8 cellular contexts compared by ENCODE assay signal in the genomic region with DNA sequence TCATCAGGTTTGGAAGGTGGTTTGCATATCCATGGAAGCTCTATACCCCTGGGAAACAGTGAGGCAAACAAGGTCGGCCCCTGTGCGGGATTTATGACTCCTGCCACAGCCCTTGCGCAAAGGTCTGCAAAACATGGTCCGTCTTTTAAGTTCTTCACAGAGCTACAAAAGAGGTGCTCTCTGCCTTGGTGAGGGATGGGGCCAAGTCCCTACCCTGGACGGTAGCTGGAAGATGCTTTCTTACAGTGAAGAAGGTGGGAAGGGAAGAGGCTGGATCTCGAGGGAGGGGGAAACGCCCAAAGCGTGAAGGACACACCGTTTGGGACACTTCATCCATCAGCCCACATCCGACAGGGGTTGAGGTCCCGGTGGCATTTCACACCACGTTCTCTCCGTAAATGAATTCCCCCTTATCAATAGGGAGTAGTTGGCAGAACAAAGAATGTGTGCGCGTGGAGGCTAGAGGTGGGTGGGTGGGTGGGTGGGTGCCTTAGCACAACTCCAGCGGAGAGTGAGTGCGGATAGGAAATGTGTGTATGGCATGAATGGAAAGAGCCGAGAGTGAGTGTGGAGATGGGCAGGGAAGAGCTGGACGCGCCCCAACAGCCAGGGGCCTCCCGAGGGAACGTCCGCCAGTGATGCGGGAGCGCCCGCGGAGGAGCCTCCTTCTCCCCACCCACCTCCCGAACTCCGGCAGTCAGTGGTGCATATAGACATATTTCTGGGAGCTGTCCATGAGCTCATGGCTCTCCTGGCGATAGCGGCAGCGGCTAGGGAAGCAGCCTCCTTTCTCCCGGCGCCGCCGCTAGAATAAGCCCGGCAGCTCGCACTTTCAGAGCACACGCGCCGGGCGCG.
A peak's percentile ranks its signal among the peaks of the same experiment; 100 is the strongest.
DNase-seq lines count a peak whose midpoint lies in the region; ATAC-seq lines count a peak whose summit lies in the region.

No MANE protein-coding gene starts in this region.

- peaks cover 61% of the 10 kb centered on the region for H3K27me3 Mint-ChIP-seq in dendritic cell treated with granulocyte-macrophage colony-stimulating factor and Interleukin-4, amounts not matched to agents 40 ng/mL and 50 ng/mL, for 4 days
- H3K27me3 Mint-ChIP-seq in stimulated activated naive CD8-positive, alpha-beta T cell treated with anti-CD3 and anti-CD28 coated beads, Interleukin-15, Interleukin-2, amounts not matched to agents 100 ng/mL and 50 ng/mL, for 24 hours = peaks cover 59% of the 10 kb centered on the region

- intact Hi-C loops in dendritic cell treated with granulocyte-macrophage colony-stimulating factor and Interleukin-4, amounts not matched to agents 40 ng/mL and 50 ng/mL, for 4 days (cut with micrococcal nuclease) = no loop called here

- no peak overlapping the region for H3K27ac Mint-ChIP-seq in dendritic cell treated with granulocyte-macrophage colony-stimulating factor and Interleukin-4, amounts not matched to agents 40 ng/mL and 50 ng/mL, for 4 days
- no peak overlapping the region for H3K27ac Mint-ChIP-seq in stimulated activated naive CD8-positive, alpha-beta T cell treated with anti-CD3 and anti-CD28 coated beads, Interleukin-15, Interleukin-2, amounts not matched to agents 100 ng/mL and 50 ng/mL, for 24 hours

- H3K27ac ChIP-seq in SJCRH30 = no peak overlapping the region

- peaks cover 14% of the 10 kb centered on the region for H3K4me1 Mint-ChIP-seq in dendritic cell treated with granulocyte-macrophage colony-stimulating factor and Interleukin-4, amounts not matched to agents 40 ng/mL and 50 ng/mL, for 4 days (ENCODE audit: low read depth)
- peaks cover 19% of the 10 kb centered on the region for H3K4me1 Mint-ChIP-seq in stimulated activated naive CD8-positive, alpha-beta T cell treated with anti-CD3 and anti-CD28 coated beads, Interleukin-15, Interleukin-2, amounts not matched to agents 100 ng/mL and 50 ng/mL, for 24 hours (ENCODE audit: low read depth)

- ATAC-seq in HG02642 (IDR thresholded peaks at IDR 0.05; ENCODE audit: poor library complexity, unreplicated experiment) = peak; percentile 33
- peak; percentile 75 for ATAC-seq in left lobe of liver

- no peaks in the 10 kb centered on the region; the same call in 1 of the 2 replicates for H3K9me3 ChIP-seq in SJCRH30 (replicated peaks)

- H3K9me3 Mint-ChIP-seq in dendritic cell treated with granulocyte-macrophage colony-stimulating factor and Interleukin-4, amounts not matched to agents 40 ng/mL and 50 ng/mL, for 4 days = no peaks in the 10 kb centered on the region
- H3K9me3 Mint-ChIP-seq in stimulated activated naive CD8-positive, alpha-beta T cell treated with anti-CD3 and anti-CD28 coated beads, Interleukin-15, Interleukin-2, amounts not matched to agents 100 ng/mL and 50 ng/mL, for 24 hours = no peaks in the 10 kb centered on the region

- no peaks in the 10 kb centered on the region for H3K36me3 ChIP-seq in SJCRH30

- H3K27me3 ChIP-seq in SJCRH30 = 0 out of 2 replicates have a peak, but pooled peaks cover 3% of the 10 kb centered on the region

- peak overlapping the region; percentile 61 for H3K4me3 Mint-ChIP-seq in dendritic cell treated with granulocyte-macrophage colony-stimulating factor and Interleukin-4, amounts not matched to agents 40 ng/mL and 50 ng/mL, for 4 days
- H3K4me3 Mint-ChIP-seq in stimulated activated naive CD8-positive, alpha-beta T cell treated with anti-CD3 and anti-CD28 coated beads, Interleukin-15, Interleukin-2, amounts not matched to agents 100 ng/mL and 50 ng/mL, for 24 hours = peak overlapping the region; percentile 75

- no peaks in the 10 kb centered on the region for H3K36me3 Mint-ChIP-seq in dendritic cell treated with granulocyte-macrophage colony-stimulating factor and Interleukin-4, amounts not matched to agents 40 ng/mL and 50 ng/mL, for 4 days (ENCODE audit: low read depth)
- no peaks in the 10 kb centered on the region for H3K36me3 Mint-ChIP-seq in stimulated activated naive CD8-positive, alpha-beta T cell treated with anti-CD3 and anti-CD28 coated beads, Interleukin-15, Interleukin-2, amounts not matched to agents 100 ng/mL and 50 ng/mL, for 24 hours (ENCODE audit: low read depth)

- peak overlapping the region; percentile 83 for H3K4me3 ChIP-seq in SJCRH30

- H3K4me1 ChIP-seq in SJCRH30 = no peaks in the 10 kb centered on the region

- DNase-seq in NCI-H2029 (lab: John Stamatoyannopoulos, UW) (peak; percentile 2), NCI-H2029 treated with DMSO at 0.1 percent for 48 hours (lab: John Stamatoyannopoulos, UW) (no peak), SJCRH30 (peak; percentile 71 to 78), left lobe of liver (ENCODE audit: low spot score) (no peak), SKM-1 (lab: John Stamatoyannopoulos, UW; ENCODE audit: unreplicated experiment) (no peak)

Comparison
In these comparisons a context has a peak if more than half of its experiments do, and no peak if none do; other contexts are left out.
1. DNase-seq: peak in NCI-H2029 (single experiment) and SJCRH30 (2 of 2); none in NCI-H2029 treated with DMSO at 0.1 percent for 48 hours (single experiment), left lobe of liver (single experiment) and SKM-1 (single experiment).